Comparison of ENCODE assay signal across 8 cellular contexts in the genomic region with DNA sequence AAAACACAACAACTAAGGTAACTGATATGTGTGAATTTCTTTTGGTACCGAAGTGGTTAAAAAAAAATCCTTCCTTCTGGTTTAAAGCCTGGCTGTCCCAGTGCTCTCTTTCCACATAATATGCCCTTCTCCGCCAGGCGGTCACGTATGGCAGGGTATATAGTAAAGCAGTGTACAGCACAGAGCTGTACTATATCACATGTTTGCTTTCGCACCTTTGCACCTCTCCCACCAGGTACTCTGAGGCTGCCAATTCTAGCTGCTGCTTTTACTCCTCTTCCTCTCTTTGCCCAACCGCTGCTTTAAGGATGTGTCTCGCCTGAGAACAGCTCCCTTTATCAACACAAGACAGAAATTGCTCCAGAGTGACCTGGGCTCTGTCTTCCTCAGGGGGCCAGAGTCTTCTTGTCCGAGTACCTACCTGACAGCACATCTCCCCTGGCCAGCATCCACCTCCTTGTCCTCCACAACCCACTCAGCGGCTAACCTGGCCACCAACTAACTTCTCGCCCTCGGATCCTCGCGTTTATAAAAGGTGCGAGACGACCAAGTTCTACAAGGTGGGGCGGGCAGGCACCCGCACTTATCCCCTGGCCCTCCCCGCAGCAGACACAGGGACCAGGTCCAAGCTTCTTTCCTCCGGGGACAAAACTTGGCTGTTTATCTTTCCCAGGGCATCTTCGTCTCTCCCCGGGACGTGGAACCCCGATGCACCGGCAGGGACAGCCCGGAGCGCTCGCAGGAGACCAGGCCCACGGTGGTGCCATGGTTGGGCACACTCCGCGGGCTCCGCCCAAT. TPM values are rescaled to one million over a fixed set of nuclear protein-coding genes. Genes with fewer than 3 reads are reported as not detected.
DNase-seq lines count a peak whose midpoint lies in the region; ATAC-seq and TF ChIP-seq lines count a peak whose summit lies in the region.

No MANE protein-coding gene starts in this region.

- H3K36me3 Mint-ChIP-seq in brain, result no peaks in the 10 kb centered on the region
- H3K36me3 Mint-ChIP-seq in memory B cell, result peaks cover 2% of the 10 kb centered on the region
- H3K36me3 Mint-ChIP-seq in type B pancreatic cell, result no peaks in the 10 kb centered on the region

- DNase-seq in Right ventricle myocardium inferior (ENCODE audit: missing footprints) (peak; percentile 72), left ventricle myocardium superior (no peak), memory B cell (ENCODE audit: low spot score in 2 of 2) (no peak), type B pancreatic cell (ENCODE audit: extremely low spot score, unreplicated experiment) (no peak), AG20443 (ENCODE audit: low spot score) (no peak), foreskin melanocyte (no peak), NCI-H510A (lab: John Stamatoyannopoulos, UW) (no peak)

- peak; percentile 68 for ATAC-seq in Right ventricle myocardium inferior
- no peak for ATAC-seq in left ventricle myocardium superior
- no peak for ATAC-seq in memory B cell (ENCODE audit: low read depth)

- H3K27me3 Mint-ChIP-seq in brain, result peaks cover 29% of the 10 kb centered on the region
- peaks cover 31% of the 10 kb centered on the region for H3K27me3 Mint-ChIP-seq in memory B cell
- H3K27me3 Mint-ChIP-seq in type B pancreatic cell, result peaks cover 83% of the 10 kb centered on the region

- H3K27ac Mint-ChIP-seq in brain (peak overlapping the region; percentile 31 to 92 (median 73)), memory B cell (no peak overlapping the region), type B pancreatic cell (no peak overlapping the region)

- H3K9me3 Mint-ChIP-seq in brain (no peaks in the 10 kb centered on the region), memory B cell (no peaks in the 10 kb centered on the region), type B pancreatic cell (no peaks in the 10 kb centered on the region)

- H3K4me1 Mint-ChIP-seq in brain, result peaks cover 62% of the 10 kb centered on the region
- H3K4me1 Mint-ChIP-seq in memory B cell, result peaks cover 7% of the 10 kb centered on the region
- H3K4me1 Mint-ChIP-seq in type B pancreatic cell (ENCODE audit: unreplicated experiment), result peaks cover 9% of the 10 kb centered on the region

- TF ChIP-seq CTCF in brain (conservative IDR thresholded peaks at IDR 0.05), result no peak
- peak; percentile 30 for TF ChIP-seq CTCF in type B pancreatic cell (conservative IDR thresholded peaks at IDR 0.05)

- peak overlapping the region; percentile 80 to 87 (median 85) for H3K4me3 Mint-ChIP-seq in brain
- peak overlapping the region; percentile 46 for H3K4me3 Mint-ChIP-seq in memory B cell
- H3K4me3 Mint-ChIP-seq in type B pancreatic cell, result peak overlapping the region; percentile 80

- intact Hi-C loops in Right ventricle myocardium inferior (cut with DNase I) (loop anchor here (5.0 kb wide), 2 partner anchors 79 to 104 kb away; no protein-coding TSS in a partner anchor), left ventricle myocardium superior (cut with micrococcal nuclease) (no loop called here)

RNA-seq across cellular contexts. Expression of a gene that starts 1.6 kb away (rescaled TPM):
- total RNA-seq in Right ventricle myocardium inferior (3.6 TPM), left ventricle myocardium superior (5.4 TPM), type B pancreatic cell (ENCODE audit: low replicate concordance) (1.4 and 4.8 TPM in 2 replicates)
- 15.2 TPM for polyA plus RNA-seq in brain (ENCODE audit: insufficient read depth, low read depth, low replicate concordance)

RNA-seq across cellular contexts. Expression of a gene that starts 15.6 kb away (rescaled TPM):
- total RNA-seq in Right ventricle myocardium inferior (26.4 TPM), left ventricle myocardium superior (27.2 TPM), type B pancreatic cell (ENCODE audit: low replicate concordance) (21.1 and 24.5 TPM in 2 replicates)
- polyA plus RNA-seq in brain (ENCODE audit: insufficient read depth, low read depth, low replicate concordance), result 30.2 TPM

Comparison
In these comparisons a context has a peak if more than half of its experiments do, and no peak if none do; other contexts are left out.
1. H3K27ac Mint-ChIP-seq: peak in brain (5 of 5); none in memory B cell (single experiment) and type B pancreatic cell (single experiment).
2. Peak in every context shown above with its lines, with median percentiles within 50 percentile points of each other: H3K4me3 Mint-ChIP-seq.